In the genomic region with DNA sequence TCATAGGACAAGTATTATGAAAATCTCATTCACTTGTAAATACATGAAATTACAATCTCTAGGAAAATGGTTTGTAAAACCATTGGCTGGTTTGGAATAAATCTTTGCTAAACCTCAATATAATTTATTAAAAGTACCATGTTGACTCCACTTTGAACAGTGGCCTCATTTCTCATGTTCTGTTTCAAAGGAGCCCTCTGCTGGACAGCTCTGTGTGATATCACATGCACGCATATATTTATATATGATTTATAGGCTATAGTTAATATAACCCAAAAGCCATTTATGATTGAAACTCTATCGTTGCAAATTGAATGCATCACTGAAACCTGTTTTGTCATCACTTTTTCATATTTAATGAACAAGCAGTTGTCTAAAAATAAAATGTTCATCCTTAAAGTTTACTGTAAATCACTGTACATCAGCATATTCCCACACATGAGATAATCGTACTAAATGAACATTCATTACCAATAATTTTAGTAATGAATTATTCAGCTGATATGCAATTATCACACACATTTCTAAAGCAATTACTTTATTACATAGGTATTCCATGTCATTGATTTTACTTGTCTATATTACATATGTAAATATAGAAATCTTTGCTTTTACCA, we compare ENCODE assay signal across 8 cellular contexts.
DNase-seq lines count a peak whose midpoint lies in the region; ATAC-seq and TF ChIP-seq lines count a peak whose summit lies in the region.

No MANE protein-coding gene starts in this region.

- peak; percentile 81 for TF ChIP-seq CTCF in A673 (conservative IDR thresholded peaks at IDR 0.05; ENCODE audit: low read depth, low read length)
- TF ChIP-seq CTCF in HFF-Myc (IDR thresholded peaks at IDR 0.05; ENCODE audit: low read depth, low read length, missing control alignments) = peak; percentile 49
- peak; percentile 73 for TF ChIP-seq CTCF in type B pancreatic cell (conservative IDR thresholded peaks at IDR 0.05)

- peaks cover 4% of the 10 kb centered on the region for H3K9me3 Mint-ChIP-seq in type B pancreatic cell

- ATAC-seq in GM18498 (IDR thresholded peaks at IDR 0.05; ENCODE audit: unreplicated experiment) (no peak), GM18870 (IDR thresholded peaks at IDR 0.05; ENCODE audit: unreplicated experiment) (no peak), HG03139 (IDR thresholded peaks at IDR 0.05; ENCODE audit: unreplicated experiment) (no peak)

- DNase-seq in A673 (ENCODE audit: low spot score) = peak; percentile 69
- DNase-seq in HFF-Myc (ENCODE audit: extremely low read depth, low read depth) = no peak
- DNase-seq in RKO (ENCODE audit: low spot score) = peak; percentile 51
- peak; percentile 36 for DNase-seq in fibroblast of the conjunctiva (ENCODE audit: low read depth)
- no peak for DNase-seq in type B pancreatic cell (ENCODE audit: extremely low spot score, unreplicated experiment)

- no peaks in the 10 kb centered on the region for H3K36me3 ChIP-seq in A673 (ENCODE audit: insufficient read depth, low read length, poor library complexity, severe bottlenecking)

- CTCF ChIA-PET in A673 (lab: Charles Lee) = no interaction called here

- peaks cover 8% of the 10 kb centered on the region for H3K4me1 Mint-ChIP-seq in type B pancreatic cell (ENCODE audit: unreplicated experiment)

- H3K27me3 ChIP-seq in A673 (replicated peaks; ENCODE audit: insufficient read depth, low read depth, low read length, poor library complexity) = no peaks in the 10 kb centered on the region

- intact Hi-C loops in A673 (cut with micrococcal nuclease; ENCODE audit: unreplicated experiment) = loop anchor here (1.0 to 5.0 kb wide), 4 partner anchors 360 to 855 kb away; partner anchors contain the start of gene NPAS3

- no peak overlapping the region for H3K27ac Mint-ChIP-seq in type B pancreatic cell

- no TSS peak for BruUV-seq in A673 (replicated peaks; lab: Mats Ljungman, UMichigan)

- H3K27me3 Mint-ChIP-seq in type B pancreatic cell = no peaks in the 10 kb centered on the region

- POLR2A ChIA-PET in A673 (lab: Charles Lee; ENCODE audit: low non-redundant PET) = no interaction called here

- no peaks in the 10 kb centered on the region for H3K9me3 ChIP-seq in A673 (ENCODE audit: low read depth, low read length, poor library complexity, severe bottlenecking)

- H3K4me1 ChIP-seq in A673 (ENCODE audit: insufficient read depth, low read length, poor library complexity, severe bottlenecking) = peaks cover 9% of the 10 kb centered on the region

- no peak overlapping the region for H3K27ac ChIP-seq in A673 (ENCODE audit: low read depth, low read length, poor library complexity, severe bottlenecking)

- no peaks in the 10 kb centered on the region for H3K36me3 Mint-ChIP-seq in type B pancreatic cell

- no peak overlapping the region for H3K4me3 Mint-ChIP-seq in type B pancreatic cell

- H3K4me3 ChIP-seq in A673 (ENCODE audit: low read depth, low read length, poor library complexity, severe bottlenecking) (no peak overlapping the region), HFF-Myc (replicated peaks; ENCODE audit: low read depth, low read length) (no peak overlapping the region)

Comparison
In these comparisons a context has a peak if more than half of its experiments do, and no peak if none do; other contexts are left out.
1. DNase-seq: peak in A673 (single experiment), RKO (single experiment) and fibroblast of the conjunctiva (single experiment); none in HFF-Myc (single experiment) and type B pancreatic cell (single experiment).
2. Peak in every context shown above with its lines, with median percentiles within 50 percentile points of each other: CTCF ChIP-seq.